8 cellular contexts compared by ENCODE assay signal in the genomic region with DNA sequence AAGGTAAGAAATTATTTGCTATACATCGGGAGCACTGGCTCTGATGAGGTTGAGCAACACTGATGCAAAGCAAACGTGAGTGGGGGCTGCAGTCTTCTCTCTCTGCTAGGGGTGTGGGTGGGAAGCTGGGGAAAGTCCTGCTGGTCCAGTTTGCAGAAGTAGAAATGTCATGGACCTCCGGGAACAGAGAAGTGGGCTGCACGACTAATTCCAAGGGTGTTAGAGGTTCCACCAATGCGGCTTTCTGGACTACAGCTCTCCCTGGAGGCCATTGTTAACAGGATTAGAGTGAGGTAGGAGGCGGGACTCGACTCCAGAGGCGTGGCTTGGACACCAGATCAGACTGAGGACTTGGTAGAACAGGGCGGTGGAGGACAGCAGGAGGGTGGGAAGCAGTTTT. TPM values are rescaled to one million over a fixed set of nuclear protein-coding genes. Genes with fewer than 3 reads are reported as not detected.
DNase-seq lines count a peak whose midpoint lies in the region; ATAC-seq and TF ChIP-seq lines count a peak whose summit lies in the region.

No MANE protein-coding gene starts in this region.

- TF ChIP-seq CTCF in brain microvascular endothelial cell (IDR thresholded peaks at IDR 0.05; ENCODE audit: low read depth, low read length, missing control alignments), result peak; percentile 55

- H2AFZ ChIP-seq in mesenchymal stem cell (ENCODE audit: low read depth, low read length), result no peak overlapping the region

- no peak overlapping the region for H2AK5ac ChIP-seq in mesenchymal stem cell (ENCODE audit: low read length, severe bottlenecking)

- H3K27me3 ChIP-seq in brain microvascular endothelial cell (replicated peaks) (no peaks in the 10 kb centered on the region), mesenchymal stem cell (ENCODE audit: control insufficient read depth in 1 of 2, insufficient read depth in 1 of 2, low read length in 2 of 2) (peaks cover 7 to 10% of the 10 kb centered on the region in 2 experiments)

- H3K27ac ChIP-seq in brain microvascular endothelial cell (no peak overlapping the region), mesenchymal stem cell (ENCODE audit: low read length, poor library complexity, severe bottlenecking) (no peak overlapping the region)

- H2BK120ac ChIP-seq in mesenchymal stem cell (ENCODE audit: low read depth, low read length), result no peak overlapping the region

- no peak overlapping the region for H3K4ac ChIP-seq in mesenchymal stem cell (ENCODE audit: low read depth in 1 of 2, low read length in 2 of 2)

- 30% methylated on average over 8 of the region's 9 CpGs for WGBS in mesenchymal stem cell

- H3K4me2 ChIP-seq in mesenchymal stem cell (ENCODE audit: low read length, poor library complexity, severe bottlenecking), result no peak overlapping the region

- H3K4me1 ChIP-seq in mesenchymal stem cell (ENCODE audit: control insufficient read depth, insufficient read depth, low read depth, low read length), result peaks cover 3% of the 10 kb centered on the region

- no peak overlapping the region for H4K91ac ChIP-seq in mesenchymal stem cell (ENCODE audit: low read length)

- no peak overlapping the region for H3K23ac ChIP-seq in mesenchymal stem cell (ENCODE audit: low read length in 2 of 2)

- H4K8ac ChIP-seq in mesenchymal stem cell (ENCODE audit: low read length), result no peak overlapping the region

- no peaks in the 10 kb centered on the region for H3K79me1 ChIP-seq in mesenchymal stem cell (replicated peaks; ENCODE audit: low read length, poor library complexity, severe bottlenecking)

- H2BK12ac ChIP-seq in mesenchymal stem cell (ENCODE audit: low read length in 2 of 2), result no peak overlapping the region

- H3K9me3 ChIP-seq in mesenchymal stem cell (ENCODE audit: control insufficient read depth, low read length), result no peaks in the 10 kb centered on the region

- H3K36me3 ChIP-seq in brain microvascular endothelial cell (replicated peaks) (no peaks in the 10 kb centered on the region), mesenchymal stem cell (ENCODE audit: control insufficient read depth in 1 of 2, insufficient read depth in 2 of 2, low read depth in 1 of 2, low read length in 2 of 2) (no peaks in the 10 kb centered on the region)

- DNase-seq in DMS 273 treated with DMSO at 0.1 percent for 48 hours (lab: John Stamatoyannopoulos, UW), result peak; percentile 39
- DNase-seq in KBM-7, result peak; percentile 39
- DNase-seq in brain microvascular endothelial cell, result peak; percentile 43
- DNase-seq in mesenchymal stem cell, result peak; percentile 32
- no peak for DNase-seq in activated CD4-positive, CD25-positive, alpha-beta regulatory T cell treated with anti-CD3 and anti-CD28 coated beads, Interleukin-2, amount 50 U/mL, for 72 hours

- H3K4me3 ChIP-seq in brain microvascular endothelial cell (ENCODE audit: low read depth, low read length) (no peak overlapping the region), mesenchymal stem cell (ENCODE audit: insufficient read depth in 1 of 2, low read depth in 1 of 2, low read length in 2 of 2) (no peak overlapping the region)

- H3K18ac ChIP-seq in mesenchymal stem cell (ENCODE audit: low read depth in 1 of 2, low read length in 2 of 2), result no peak overlapping the region

- no peak overlapping the region for H2BK15ac ChIP-seq in mesenchymal stem cell (ENCODE audit: low read depth, poor library complexity, severe bottlenecking)

- H3K14ac ChIP-seq in mesenchymal stem cell (ENCODE audit: low read length in 2 of 2), result no peak overlapping the region

- ATAC-seq in GM21717 (IDR thresholded peaks at IDR 0.05; ENCODE audit: unreplicated experiment) (no peak), HG03045 (IDR thresholded peaks at IDR 0.05; ENCODE audit: unreplicated experiment) (no peak), HG03439 (IDR thresholded peaks at IDR 0.05; ENCODE audit: unreplicated experiment) (no peak)

- H3K9ac ChIP-seq in mesenchymal stem cell (ENCODE audit: low read length), result no peak overlapping the region

- in situ Hi-C loops in KBM-7 (cut with MboI; ENCODE audit: low pct_unique_long_range_greater_than_20kb, low sequenced_read_pairs), result no loop called here
- in situ Hi-C loops in brain microvascular endothelial cell (cut with HindIII; ENCODE audit: low pct_ligation_motif_present, low sequenced_read_pairs), result no loop called here

- no peak overlapping the region for H2BK5ac ChIP-seq in mesenchymal stem cell (ENCODE audit: low read depth, low read length, poor library complexity, severe bottlenecking)

RNA-seq across cellular contexts. Expression of gene FBXO27, which starts 5.7 kb away (rescaled TPM):
- 3.2 TPM for polyA plus RNA-seq in mesenchymal stem cell (2013, experiment 1 of 2)
- 2.3 TPM for polyA plus RNA-seq in mesenchymal stem cell (2013, experiment 2 of 2)

RNA-seq across cellular contexts. Expression of gene ACP7, which starts 46.1 kb away (rescaled TPM):
- polyA plus RNA-seq in mesenchymal stem cell (2013, experiment 1 of 2), result 0.01 TPM
- not detected for polyA plus RNA-seq in mesenchymal stem cell (2013, experiment 2 of 2)
